17 cellular contexts compared by ENCODE assay signal in genomic region chr3:13950042-13950441, GRCh38.
"Had no signal": no experiment of that assay in that cellular context is flagged by ENCODE, and none has a peak within 500 bp of the region (broad histone marks: within the 10 kb centered on the region; RNA-seq: fewer than 3 reads in every experiment).

No MANE protein-coding gene starts in this region.

- ATAC-seq: activated CD8-positive, alpha-beta T cell treated with anti-CD3 and anti-CD28 coated beads, Interleukin-2, amount 10 ng/mL, durations not matched to agents 7 days and 5 days; activated naive CD4-positive, alpha-beta T cell treated with anti-CD3 and anti-CD28 coated beads, Interleukin-2, amount 50 U/mL, for 72 hours; esophagus mucosa; left lung; naive thymus-derived CD8-positive, alpha-beta T cell; stimulated activated memory B cell treated with anti-CD40 and anti-IgM and Interleukin-4, amounts not matched to agents 10 μg/mL and 1 μg/mL and 100 μg/mL, for 72 hours had no signal

- H3K4me3 ChIP-seq: left lung had no signal

- H3K4me1 ChIP-seq: left lung had no signal

- H3K36me3 ChIP-seq: left lung had no signal

- DNase-seq: activated B cell treated with CpG ODN at 0.5 μM for 24 hours; activated CD4-positive, alpha-beta T cell treated with anti-CD3 and anti-CD28 coated beads for 48 hours; activated CD8-positive, alpha-beta memory T cell treated with anti-CD3 and anti-CD28 coated beads, Interleukin-2, amount 50 U/mL, for 4 hours; activated CD8-positive, alpha-beta T cell treated with anti-CD3 and anti-CD28 coated beads, Interleukin-2, amount 10 ng/mL, durations not matched to agents 7 days and 5 days; activated gamma-delta T cell; activated T-cell treated with anti-CD3 and anti-CD28 coated beads, Interleukin-2, amount 50 U/mL, for 48 hours; caudate nucleus; islet precursor cell; left lung; mammary epithelial cell; naive thymus-derived CD8-positive, alpha-beta T cell; nucleus accumbens; posterior cingulate gyrus; retina had no signal

- H3K27ac ChIP-seq: left lung had no signal
